25 cellular contexts compared by ENCODE assay signal in the genomic region with DNA sequence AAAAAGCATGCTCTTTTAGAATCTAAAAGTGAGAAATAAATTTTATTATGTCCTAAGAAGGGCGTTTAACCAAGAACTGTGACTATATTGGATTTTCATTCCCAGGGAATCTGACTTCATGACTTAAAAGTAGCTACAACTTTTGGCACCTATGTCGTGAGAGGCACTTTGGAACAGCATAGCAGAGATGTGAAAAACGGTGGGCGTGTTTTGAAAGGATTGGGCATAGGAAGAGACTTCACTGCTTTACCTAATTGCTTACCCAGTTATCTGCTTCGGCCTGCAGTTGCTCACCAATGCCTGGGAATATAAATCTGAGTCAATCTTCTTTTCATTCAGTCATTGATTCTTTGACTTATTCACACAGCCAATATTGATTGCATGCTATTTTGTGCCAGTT.
"Had no signal": no experiment of that assay in that cellular context is flagged by ENCODE, and none has a peak within 500 bp of the region (broad histone marks: within the 10 kb centered on the region; RNA-seq: fewer than 3 reads in every experiment).

No MANE protein-coding gene starts in this region.

- H3K27ac ChIP-seq: brain microvascular endothelial cell, coronary artery had no signal

- H3K27me3 Mint-ChIP-seq: activated CD8-positive, alpha-beta T cell treated with anti-CD3 and anti-CD28 coated beads for 36 hours; activated naive CD8-positive, alpha-beta T cell; activated T-helper 17 cell treated with anti-CD3 and anti-CD28 coated beads, Interleukin-2, amount 50 U/mL, for 72 hours; central memory CD8-positive, alpha-beta T cell; dendritic cell treated with granulocyte-macrophage colony-stimulating factor and Interleukin-4, amounts not matched to agents 40 ng/mL and 50 ng/mL, for 4 days had no signal

- DNase-seq: activated CD4-positive, alpha-beta T cell treated with anti-CD3 and anti-CD28 coated beads for 4 hours; activated CD4-positive, alpha-beta T cell treated with anti-CD3 and anti-CD28 coated beads, Interleukin-2, amount 50 U/mL, for 1 hour; activated CD4-positive, alpha-beta T cell treated with anti-CD3 and anti-CD28 coated beads, Interleukin-2, amount 50 U/mL, for 48 hours; activated CD4-positive, CD25-positive, alpha-beta regulatory T cell; activated CD4-positive, CD25-positive, alpha-beta regulatory T cell treated with anti-CD3 and anti-CD28 coated beads, Interleukin-2, amount 50 U/mL, for 72 hours; activated CD8-positive, alpha-beta memory T cell treated with anti-CD3 and anti-CD28 coated beads for 24 hours; activated CD8-positive, alpha-beta T cell treated with anti-CD3 and anti-CD28 coated beads for 36 hours; activated effector memory CD4-positive, alpha-beta T cell treated with Interleukin-2 at 50 U/mL for 16 hours; activated gamma-delta T cell treated with Interleukin-2 at 50 U/mL for 16 hours; activated naive CD4-positive, alpha-beta T cell treated with anti-CD3 and anti-CD28 coated beads, Interleukin-2, amount 50 U/mL, for 16 hours; activated naive CD4-positive, alpha-beta T cell treated with Interleukin-2 at 50 U/mL for 16 hours; activated T-cell treated with anti-CD3 and anti-CD28 coated beads, Interleukin-2, amount 50 U/mL, for 4 hours; amniotic stem cell; brain microvascular endothelial cell; effector memory CD4-positive, alpha-beta T cell; endodermal cell; foreskin fibroblast; T-helper 2 cell had no signal

- ATAC-seq: activated CD8-positive, alpha-beta T cell treated with anti-CD3 and anti-CD28 coated beads for 36 hours; activated T-cell treated with anti-CD3 and anti-CD28 coated beads, Interleukin-2, amount 50 U/mL, for 4 hours; activated T-helper 17 cell treated with anti-CD3 and anti-CD28 coated beads, Interleukin-2, amount 50 U/mL, for 72 hours; esophagus mucosa had no signal

- H3K36me3 Mint-ChIP-seq: activated naive CD8-positive, alpha-beta T cell had no signal

- H3K27ac Mint-ChIP-seq: activated CD8-positive, alpha-beta T cell treated with anti-CD3 and anti-CD28 coated beads for 36 hours; activated naive CD8-positive, alpha-beta T cell; activated T-helper 17 cell treated with anti-CD3 and anti-CD28 coated beads, Interleukin-2, amount 50 U/mL, for 72 hours; dendritic cell treated with granulocyte-macrophage colony-stimulating factor and Interleukin-4, amounts not matched to agents 40 ng/mL and 50 ng/mL, for 4 days; endodermal cell had no signal

- H3K36me3 ChIP-seq: brain microvascular endothelial cell had no signal

- H3K4me1 Mint-ChIP-seq: activated T-helper 17 cell treated with anti-CD3 and anti-CD28 coated beads, Interleukin-2, amount 50 U/mL, for 72 hours; central memory CD8-positive, alpha-beta T cell; endodermal cell had no signal

- H3K9me3 Mint-ChIP-seq: activated CD8-positive, alpha-beta T cell treated with anti-CD3 and anti-CD28 coated beads for 36 hours; activated T-cell treated with anti-CD3 and anti-CD28 coated beads, Interleukin-2, amount 50 U/mL, for 4 hours had no signal

- H3K4me3 ChIP-seq: coronary artery, dorsolateral prefrontal cortex had no signal

- H3K27me3 ChIP-seq: brain microvascular endothelial cell, dorsolateral prefrontal cortex had no signal

- H3K4me3 Mint-ChIP-seq: activated CD8-positive, alpha-beta T cell treated with anti-CD3 and anti-CD28 coated beads for 36 hours; activated naive CD8-positive, alpha-beta T cell; activated T-cell treated with anti-CD3 and anti-CD28 coated beads, Interleukin-2, amount 50 U/mL, for 4 hours; activated T-helper 17 cell treated with anti-CD3 and anti-CD28 coated beads, Interleukin-2, amount 50 U/mL, for 72 hours; central memory CD8-positive, alpha-beta T cell; dendritic cell treated with granulocyte-macrophage colony-stimulating factor and Interleukin-4, amounts not matched to agents 40 ng/mL and 50 ng/mL, for 4 days; endodermal cell had no signal
